In genomic region chr17:43588664-43589435, GRCh38 we compare ENCODE assay signal across 19 cellular contexts.
"Had no signal": no experiment of that assay in that cellular context is flagged by ENCODE, and none has a peak within 500 bp of the region (broad histone marks: within the 10 kb centered on the region; RNA-seq: fewer than 3 reads in every experiment).

No MANE protein-coding gene starts in this region.

- DNase-seq: activated CD4-positive, alpha-beta memory T cell treated with anti-CD3 and anti-CD28 coated beads for 36 hours; activated CD4-positive, alpha-beta T cell treated with anti-CD3 and anti-CD28 coated beads for 36 hours; activated effector memory CD4-positive, alpha-beta T cell treated with anti-CD3 and anti-CD28 coated beads, Interleukin-2, amount 50 U/mL, for 16 hours; activated T-cell treated with anti-CD3 and anti-CD28 coated beads, Interleukin-2, amount 50 U/mL, for 4 hours; brain microvascular endothelial cell; cortex of kidney; effector CD4-positive, alpha-beta T cell; foreskin melanocyte; head of caudate nucleus; left colon; mammary epithelial cell; pancreas; stimulated activated CD4-positive, alpha-beta T cell treated with anti-CD3 and anti-CD28 coated beads, Interleukin-2, amount 100 ng/mL, for 48 hours; T-helper 2 cell; thyroid gland had no signal

- H3K4me1 ChIP-seq: pancreas had no signal

- ATAC-seq: activated CD4-positive, alpha-beta T cell treated with anti-CD3 and anti-CD28 coated beads for 36 hours; activated T-cell treated with anti-CD3 and anti-CD28 coated beads, Interleukin-2, amount 50 U/mL, for 4 hours; left colon; pancreas; stimulated activated memory B cell treated with anti-CD40 and anti-IgM and Interleukin-4, amounts not matched to agents 10 μg/mL and 1 μg/mL and 100 μg/mL, for 72 hours had no signal

- H3K27ac Mint-ChIP-seq: activated CD4-positive, alpha-beta memory T cell treated with anti-CD3 and anti-CD28 coated beads for 36 hours; activated CD4-positive, alpha-beta T cell treated with anti-CD3 and anti-CD28 coated beads for 36 hours; activated naive CD8-positive, alpha-beta T cell; stimulated activated memory B cell treated with anti-CD40 and anti-IgM and Interleukin-4, amounts not matched to agents 10 μg/mL and 1 μg/mL and 100 μg/mL, for 72 hours had no signal

- H3K27me3 ChIP-seq: brain microvascular endothelial cell, pancreas, thyroid gland had no signal

- H3K4me3 Mint-ChIP-seq: activated CD4-positive, alpha-beta memory T cell treated with anti-CD3 and anti-CD28 coated beads for 36 hours; activated CD4-positive, alpha-beta T cell treated with anti-CD3 and anti-CD28 coated beads for 36 hours; activated naive CD8-positive, alpha-beta T cell; activated T-cell treated with anti-CD3 and anti-CD28 coated beads, Interleukin-2, amount 50 U/mL, for 4 hours; stimulated activated memory B cell treated with anti-CD40 and anti-IgM and Interleukin-4, amounts not matched to agents 10 μg/mL and 1 μg/mL and 100 μg/mL, for 72 hours had no signal

- FAIRE-seq: endothelial cell of umbilical vein, pancreas, urothelium cell line had no signal

- H3K36me3 ChIP-seq: brain microvascular endothelial cell, pancreas, thyroid gland had no signal

- H3K27me3 Mint-ChIP-seq: activated CD4-positive, alpha-beta memory T cell treated with anti-CD3 and anti-CD28 coated beads for 36 hours; activated CD4-positive, alpha-beta T cell treated with anti-CD3 and anti-CD28 coated beads for 36 hours; activated naive CD8-positive, alpha-beta T cell; stimulated activated memory B cell treated with anti-CD40 and anti-IgM and Interleukin-4, amounts not matched to agents 10 μg/mL and 1 μg/mL and 100 μg/mL, for 72 hours had no signal

- H3K27ac ChIP-seq: brain microvascular endothelial cell, pancreas, thyroid gland had no signal

- H3K9me3 Mint-ChIP-seq: activated CD4-positive, alpha-beta memory T cell treated with anti-CD3 and anti-CD28 coated beads for 36 hours; activated T-cell treated with anti-CD3 and anti-CD28 coated beads, Interleukin-2, amount 50 U/mL, for 4 hours; stimulated activated memory B cell treated with anti-CD40 and anti-IgM and Interleukin-4, amounts not matched to agents 10 μg/mL and 1 μg/mL and 100 μg/mL, for 72 hours had no signal

- H3K4me1 Mint-ChIP-seq: activated CD4-positive, alpha-beta T cell treated with anti-CD3 and anti-CD28 coated beads for 36 hours had no signal

- H3K36me3 Mint-ChIP-seq: activated CD4-positive, alpha-beta memory T cell treated with anti-CD3 and anti-CD28 coated beads for 36 hours; activated naive CD8-positive, alpha-beta T cell; stimulated activated memory B cell treated with anti-CD40 and anti-IgM and Interleukin-4, amounts not matched to agents 10 μg/mL and 1 μg/mL and 100 μg/mL, for 72 hours had no signal

- H3K4me3 ChIP-seq: pancreas, thyroid gland had no signal

- H3K9me3 ChIP-seq: pancreas, thyroid gland had no signal
